Comparison of ENCODE assay signal across 18 cellular contexts in genomic region chr12:127191124-127191523, GRCh38.
DNase-seq lines count a peak whose midpoint lies in the region; ATAC-seq, FAIRE-seq and TF ChIP-seq lines count a peak whose summit lies in the region.
"Had no signal": no experiment of that assay in that cellular context is flagged by ENCODE, and none has a peak within 500 bp of the region (broad histone marks: within the 10 kb centered on the region; RNA-seq: fewer than 3 reads in every experiment).

No MANE protein-coding gene starts in this region.

- H3K27ac ChIP-seq in A549 (no peak overlapping the region), transverse colon (no peak overlapping the region)
- H3K27ac ChIP-seq: upper lobe of right lung had no signal

- TF ChIP-seq POLR2A in A549 (IDR thresholded peaks at IDR 0.05; ENCODE audit: low read length), result no peak
- TF ChIP-seq POLR2A in transverse colon (IDR thresholded peaks at IDR 0.05), result no peak

- intact Hi-C loops in transverse colon (cut with DNase I; ENCODE audit: low total_unique reads), result no loop called here

- H3K4me3 Mint-ChIP-seq in effector memory CD8-positive, alpha-beta T cell, result no peak overlapping the region
- H3K4me3 Mint-ChIP-seq: activated CD4-positive, alpha-beta memory T cell treated with anti-CD3 and anti-CD28 coated beads for 36 hours had no signal

- peaks cover 5 to 26% of the 10 kb centered on the region in 2 donors for H3K27me3 Mint-ChIP-seq in effector memory CD8-positive, alpha-beta T cell

- TF ChIP-seq RAD21 in A549 (conservative IDR thresholded peaks at IDR 0.05 in 1 of 2, IDR thresholded peaks at IDR 0.05 in 1 of 2), result no peak

- H3K9me3 Mint-ChIP-seq in effector memory CD8-positive, alpha-beta T cell, result no peaks in the 10 kb centered on the region

- FAIRE-seq in A549 (lab: Jason Lieb, UNC), result no peak
- FAIRE-seq: A204.1, endothelial cell of umbilical vein had no signal

- no peak for DNase-seq in A549 (ENCODE audit: low read depth in 1 of 2, low spot score in 1 of 2)
- DNase-seq in GM04503 (ENCODE audit: low read depth), result peak; percentile 50
- DNase-seq in astrocyte of the cerebellum (ENCODE audit: low read depth), result peak; percentile 15
- DNase-seq in fibroblast of the conjunctiva (ENCODE audit: low read depth), result peak; percentile 13
- no peak for DNase-seq in GM13977 (ENCODE audit: low spot score)
- no peak for DNase-seq in transverse colon
- no peak for DNase-seq in HuH-7 (ENCODE audit: low spot score)
- DNase-seq in effector memory CD8-positive, alpha-beta T cell, result no peak
- DNase-seq: activated CD4-positive, alpha-beta memory T cell treated with anti-CD3 and anti-CD28 coated beads for 36 hours; hypothalamus; NCI-H187; NCI-H524; OCI-M1; SK-N-SH; stimulated activated naive CD4-positive, alpha-beta T cell treated with Interleukin-2 at 50 U/mL for 16 hours; upper lobe of right lung had no signal

- TF ChIP-seq CTCF in A549 (IDR thresholded peaks at IDR 0.05) (no peak), astrocyte of the cerebellum (IDR thresholded peaks at IDR 0.05; ENCODE audit: low read depth, low read length, missing control alignments) (no peak), GM13977 (IDR thresholded peaks at IDR 0.05; ENCODE audit: extremely low read depth, insufficient read depth, missing control alignments) (no peak), transverse colon (IDR thresholded peaks at IDR 0.05) (no peak)

- H3K36me3 ChIP-seq in transverse colon, result no peaks in the 10 kb centered on the region
- H3K36me3 ChIP-seq: upper lobe of right lung had no signal

- no peaks in the 10 kb centered on the region for H3K36me3 Mint-ChIP-seq in effector memory CD8-positive, alpha-beta T cell (ENCODE audit: insufficient read depth)
- H3K36me3 Mint-ChIP-seq: activated CD4-positive, alpha-beta memory T cell treated with anti-CD3 and anti-CD28 coated beads for 36 hours had no signal

- H3K4me2 ChIP-seq in A549, result no peak overlapping the region
- H3K4me2 ChIP-seq: SK-N-SH had no signal

- H3K4me1 Mint-ChIP-seq in effector memory CD8-positive, alpha-beta T cell (ENCODE audit: low read depth in 2 of 2), result no peaks in the 10 kb centered on the region

- no peak for ATAC-seq in A549
- ATAC-seq in effector memory CD8-positive, alpha-beta T cell (replicated peaks), result no peak
- ATAC-seq: upper lobe of right lung had no signal

- TF ChIP-seq EP300 in A549 (IDR thresholded peaks at IDR 0.05) (no peak), transverse colon (IDR thresholded peaks at IDR 0.05; ENCODE audit: low read depth) (no peak)

- no peaks in the 10 kb centered on the region for H3K27me3 ChIP-seq in transverse colon
- H3K27me3 ChIP-seq: upper lobe of right lung had no signal

- H3K4me1 ChIP-seq in A549, result no peaks in the 10 kb centered on the region
- H3K4me1 ChIP-seq in transverse colon, result no peaks in the 10 kb centered on the region
- H3K4me1 ChIP-seq: upper lobe of right lung had no signal

- in situ Hi-C loops in astrocyte of the cerebellum (cut with HindIII; ENCODE audit: low sequenced_read_pairs), result no loop called here
- in situ Hi-C loops in GM13977 (cut with MboI; ENCODE audit: low pct_unique_long_range_greater_than_20kb, low sequenced_read_pairs, unreplicated experiment), result no loop called here
- in situ Hi-C loops in transverse colon (cut with MboI; ENCODE audit: low pct_ligation_motif_present in 1 of 4, low pct_unique_long_range_greater_than_20kb in 1 of 4, low sequenced_read_pairs in 3 of 4), result no loop called here

- H3K27ac Mint-ChIP-seq in effector memory CD8-positive, alpha-beta T cell, result no peak overlapping the region
- H3K27ac Mint-ChIP-seq: activated CD4-positive, alpha-beta memory T cell treated with anti-CD3 and anti-CD28 coated beads for 36 hours had no signal

- CTCF ChIA-PET in A549 (lab: Yijun Ruan, JAX), result no interaction called here

- WGBS in A549 (ENCODE audit: missing lambda C conversion rate), result 9% methylated on average over 2 of the region's 2 CpGs
- 51 to 57% methylated on average over 2 of the region's 2 CpGs for WGBS in transverse colon (ENCODE audit: low coverage in 1 of 2), 2 donors

- H3K9me3 ChIP-seq in A549 (no peaks in the 10 kb centered on the region), transverse colon (no peaks in the 10 kb centered on the region)
- H3K9me3 ChIP-seq: SK-N-SH, upper lobe of right lung had no signal

- POLR2A ChIA-PET in A549 (lab: Yijun Ruan, JAX), result no interaction called here

- no peak overlapping the region for H3K4me3 ChIP-seq in A549
- no peak overlapping the region for H3K4me3 ChIP-seq in astrocyte of the cerebellum (ENCODE audit: low read depth, low read length)
- no peak overlapping the region for H3K4me3 ChIP-seq in transverse colon
- H3K4me3 ChIP-seq: upper lobe of right lung had no signal

TF ChIP-seq in A549, 52 proteins besides CTCF, POLR2A, EP300 and RAD21:
- TF ChIP-seq FOSL2 (IDR thresholded peaks at IDR 0.05), result no peak
- 0 out of 2 replicates have a peak, but pooled peaks have one; percentile 8 for TF ChIP-seq FOSL2 (CRISPR knock-in tag; IDR thresholded peaks at IDR 0.05)
- TF ChIP-seq FOSB (CRISPR knock-in tag; IDR thresholded peaks at IDR 0.05), result no peak
- TF ChIP-seq CBX8 (IDR thresholded peaks at IDR 0.05), result no peak
- no peak for TF ChIP-seq HMGXB4 (CRISPR knock-in tag; IDR thresholded peaks at IDR 0.05; ENCODE audit: borderline replicate concordance)
- TF ChIP-seq SREBF2 (IDR thresholded peaks at IDR 0.05), result no peak

Comparison
In these comparisons a context has a peak if more than half of its experiments do, and no peak if none do; other contexts are left out.
1. DNase-seq: peak in GM04503 (single experiment), astrocyte of the cerebellum (single experiment) and fibroblast of the conjunctiva (single experiment); none in A549 (0 of 2), GM13977 (single experiment), transverse colon (single experiment), HuH-7 (single experiment) and effector memory CD8-positive, alpha-beta T cell (0 of 3).